21 cellular contexts compared by ENCODE assay signal in the genomic region with DNA sequence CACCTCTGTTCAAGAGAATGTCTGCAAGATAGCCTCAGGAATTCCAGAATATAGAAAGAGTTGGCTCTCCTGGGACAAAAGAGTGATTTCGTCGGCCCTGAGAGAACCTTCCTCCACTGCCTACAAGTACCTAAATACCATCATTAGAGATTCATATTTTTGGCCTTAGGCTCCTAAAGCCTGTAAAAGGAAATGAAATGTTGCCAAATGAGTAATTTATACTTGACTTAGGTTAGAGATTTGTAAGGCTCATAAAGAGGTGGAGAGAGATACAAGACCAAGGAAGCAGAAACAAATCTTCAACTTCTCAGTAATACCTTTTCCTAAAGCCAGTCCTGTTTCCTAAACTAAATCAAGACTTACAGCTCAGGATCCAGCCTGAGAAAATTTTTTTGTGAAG.
DNase-seq lines count a peak whose midpoint lies in the region; ATAC-seq and TF ChIP-seq lines count a peak whose summit lies in the region.
"Had no signal": no experiment of that assay in that cellular context is flagged by ENCODE, and none has a peak within 500 bp of the region (broad histone marks: within the 10 kb centered on the region; RNA-seq: fewer than 3 reads in every experiment).

No MANE protein-coding gene starts in this region.

- H3K4me1 Mint-ChIP-seq in type B pancreatic cell (ENCODE audit: unreplicated experiment) = no peaks in the 10 kb centered on the region
- H3K4me1 Mint-ChIP-seq: IgD-negative memory B cell had no signal

- no peaks in the 10 kb centered on the region for H3K36me3 Mint-ChIP-seq in type B pancreatic cell

- no peaks in the 10 kb centered on the region for H3K27me3 ChIP-seq in right atrium auricular region

- H3K9me3 ChIP-seq in right atrium auricular region = no peaks in the 10 kb centered on the region
- no peaks in the 10 kb centered on the region for H3K9me3 ChIP-seq in SK-N-MC (ENCODE audit: low read depth, low read length)
- H3K9me3 ChIP-seq: BE2C, SK-N-SH had no signal

- no peaks in the 10 kb centered on the region for H3K27me3 Mint-ChIP-seq in type B pancreatic cell
- H3K27me3 Mint-ChIP-seq: CD4-positive, alpha-beta T cell; IgD-negative memory B cell had no signal

- TF ChIP-seq CTCF in right atrium auricular region (IDR thresholded peaks at IDR 0.05) = no peak
- TF ChIP-seq CTCF in type B pancreatic cell (conservative IDR thresholded peaks at IDR 0.05) = no peak

- no peaks in the 10 kb centered on the region for H3K9me3 Mint-ChIP-seq in type B pancreatic cell
- H3K9me3 Mint-ChIP-seq: CD4-positive, alpha-beta T cell; HFFc6; IgD-negative memory B cell had no signal

- H3K4me3 Mint-ChIP-seq in type B pancreatic cell = no peak overlapping the region
- H3K4me3 Mint-ChIP-seq: CD4-positive, alpha-beta T cell; HFFc6; IgD-negative memory B cell had no signal

- intact Hi-C loops in left cardiac atrium (cut with DNase I) = no loop called here

- H3K27ac ChIP-seq in right atrium auricular region (peak overlapping the region; percentile 42 to 56), SK-N-MC (no peak overlapping the region)

- H3K4me3 ChIP-seq in right atrium auricular region = no peak overlapping the region
- peak overlapping the region; percentile 35; the same call in 1 of the 2 replicates for H3K4me3 ChIP-seq in SK-N-MC

- DNase-seq in right atrium auricular region (ENCODE audit: low spot score) (no peak), left cardiac atrium (no peak), SK-N-MC (ENCODE audit: low read depth, low spot score) (no peak), kidney tubule cell (ENCODE audit: low spot score) (peak; percentile 29), type B pancreatic cell (ENCODE audit: extremely low spot score, unreplicated experiment) (no peak), cerebellar cortex (ENCODE audit: low spot score) (no peak), hippocampal formation (lab: John Stamatoyannopoulos, UW) (no peak)
- DNase-seq: 8988T; BE2C; CD4-positive, alpha-beta T cell; DMS79; HFFc6; NCI-H1417; NCI-H187 treated with DMSO at 0.1 percent for 48 hours; NCI-H446; NCI-H69; Right ventricle myocardium superior; SK-N-SH had no signal

- H3K36me3 ChIP-seq in right atrium auricular region = no peaks in the 10 kb centered on the region
- H3K36me3 ChIP-seq in SK-N-MC (ENCODE audit: insufficient read depth, low read length) = no peaks in the 10 kb centered on the region
- H3K36me3 ChIP-seq: BE2C had no signal

- no peak overlapping the region for H3K9ac ChIP-seq in SK-N-MC (ENCODE audit: insufficient read length)
- H3K9ac ChIP-seq: SK-N-SH had no signal

- H3K4me1 ChIP-seq in right atrium auricular region = no peaks in the 10 kb centered on the region
- H3K4me1 ChIP-seq: BE2C had no signal

- H3K27ac Mint-ChIP-seq in type B pancreatic cell = peak overlapping the region; percentile 4
- H3K27ac Mint-ChIP-seq: CD4-positive, alpha-beta T cell; HFFc6; IgD-negative memory B cell had no signal

- no peak for ATAC-seq in left cardiac atrium
- no peak for ATAC-seq in HG03432 (IDR thresholded peaks at IDR 0.05; ENCODE audit: unreplicated experiment)
- ATAC-seq: Panc1 had no signal
